Comparison of ENCODE assay signal across 20 cellular contexts in the genomic region with DNA sequence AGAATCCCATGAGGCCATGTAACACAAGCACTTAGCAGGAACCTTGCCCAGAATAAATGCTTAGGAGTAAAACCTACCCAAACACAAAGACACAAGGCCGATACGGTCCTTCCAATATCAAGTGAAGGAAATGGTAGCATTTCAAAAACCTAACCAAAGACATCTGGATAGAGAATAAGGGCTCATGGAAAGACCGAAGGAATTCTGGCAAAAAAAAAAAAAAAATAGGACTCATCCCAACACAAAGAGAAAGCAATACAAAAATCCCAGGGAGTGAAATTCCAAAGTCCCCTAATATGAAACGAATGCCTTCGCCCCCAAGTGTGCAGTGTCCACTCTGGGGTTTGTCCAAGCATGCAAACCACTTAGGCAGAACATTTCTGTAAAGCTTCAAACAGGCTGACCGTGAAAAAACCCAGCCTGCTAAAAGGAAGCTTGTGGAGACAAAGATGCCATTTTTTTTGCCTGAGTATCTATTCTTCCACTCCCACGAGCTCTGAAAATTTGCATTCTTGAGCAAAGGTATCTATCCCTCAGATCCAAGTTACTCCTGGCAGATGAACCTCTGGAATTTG. TPM values are rescaled to one million over a fixed set of nuclear protein-coding genes. Genes with fewer than 3 reads are reported as not detected.
DNase-seq lines count a peak whose midpoint lies in the region; ATAC-seq and TF ChIP-seq lines count a peak whose summit lies in the region.
"Had no signal": no experiment of that assay in that cellular context is flagged by ENCODE, and none has a peak within 500 bp of the region (broad histone marks: within the 10 kb centered on the region; RNA-seq: fewer than 3 reads in every experiment).

No MANE protein-coding gene starts in this region.

- H3K36me3 ChIP-seq in fibroblast of lung (ENCODE audit: control insufficient read depth, insufficient read depth, low read length) (peaks cover 3% of the 10 kb centered on the region), parathyroid adenoma (ENCODE audit: control insufficient read depth, insufficient read depth, low read length) (no peaks in the 10 kb centered on the region), esophagus muscularis mucosa (peaks cover 0 to 4% (median 2%) of the 10 kb centered on the region in 4 donors)
- H3K36me3 ChIP-seq: uterus had no signal

- no peak for ATAC-seq in CD4-positive, alpha-beta T cell (ENCODE audit: poor library complexity)
- no peak for ATAC-seq in activated CD8-positive, alpha-beta T cell treated with anti-CD3 and anti-CD28 coated beads for 36 hours
- no peak for ATAC-seq in HG02759 (IDR thresholded peaks at IDR 0.05; ENCODE audit: unreplicated experiment)
- ATAC-seq in HG03095 (IDR thresholded peaks at IDR 0.05; ENCODE audit: unreplicated experiment): no peak
- ATAC-seq: foreskin keratinocyte, mucosa of descending colon, Right ventricle myocardium inferior had no signal

- peak overlapping the region; percentile 35 for H3K4me2 ChIP-seq in fibroblast of lung (ENCODE audit: extremely low read depth, insufficient read depth, low read length)
- H3K4me2 ChIP-seq in parathyroid adenoma (ENCODE audit: low read length): no peak overlapping the region

- no peak overlapping the region for H3K27ac ChIP-seq in CD4-positive, alpha-beta T cell (ENCODE audit: low read depth, low read length)
- H3K27ac ChIP-seq in fibroblast of lung (ENCODE audit: insufficient read depth, low read length): no peak overlapping the region
- H3K27ac ChIP-seq in parathyroid adenoma: peak overlapping the region; percentile 29
- no peak overlapping the region for H3K27ac ChIP-seq in esophagus muscularis mucosa (replicated peaks in 1 of 4)
- H3K27ac ChIP-seq: foreskin keratinocyte, VCaP had no signal

- no peaks in the 10 kb centered on the region for H3K9me3 Mint-ChIP-seq in CD4-positive, alpha-beta T cell
- H3K9me3 Mint-ChIP-seq in activated CD8-positive, alpha-beta T cell treated with anti-CD3 and anti-CD28 coated beads for 36 hours: no peaks in the 10 kb centered on the region
- H3K9me3 Mint-ChIP-seq: activated CD4-positive, alpha-beta memory T cell treated with anti-CD3 and anti-CD28 coated beads for 36 hours had no signal

- H3K4me1 ChIP-seq in fibroblast of lung (ENCODE audit: control insufficient read depth, extremely low read depth, insufficient read depth, low read length) (peaks cover 7% of the 10 kb centered on the region), parathyroid adenoma (peaks cover 32% of the 10 kb centered on the region), esophagus muscularis mucosa (peaks cover 46 to 86% (median 77%) of the 10 kb centered on the region in 4 donors)

- no peaks in the 10 kb centered on the region for H3K27me3 Mint-ChIP-seq in CD4-positive, alpha-beta T cell
- no peaks in the 10 kb centered on the region for H3K27me3 Mint-ChIP-seq in activated CD8-positive, alpha-beta T cell treated with anti-CD3 and anti-CD28 coated beads for 36 hours
- H3K27me3 Mint-ChIP-seq: activated CD4-positive, alpha-beta memory T cell treated with anti-CD3 and anti-CD28 coated beads for 36 hours had no signal

- H3K27ac Mint-ChIP-seq in CD4-positive, alpha-beta T cell: peak overlapping the region; percentile 42
- H3K27ac Mint-ChIP-seq in activated CD8-positive, alpha-beta T cell treated with anti-CD3 and anti-CD28 coated beads for 36 hours: peak overlapping the region; percentile 19
- H3K27ac Mint-ChIP-seq: activated CD4-positive, alpha-beta memory T cell treated with anti-CD3 and anti-CD28 coated beads for 36 hours had no signal

- H3K9me3 ChIP-seq in CD4-positive, alpha-beta T cell (ENCODE audit: control insufficient read depth, low read length): no peaks in the 10 kb centered on the region
- H3K9me3 ChIP-seq in fibroblast of lung (ENCODE audit: control insufficient read depth, insufficient read depth, low read depth, low read length) (no peaks in the 10 kb centered on the region), parathyroid adenoma (ENCODE audit: control insufficient read depth, low read length) (no peaks in the 10 kb centered on the region), esophagus muscularis mucosa (no peaks in the 10 kb centered on the region)
- H3K9me3 ChIP-seq: mucosa of descending colon, stomach, uterus had no signal

- DNase-seq in CD4-positive, alpha-beta T cell: no peak
- DNase-seq in activated CD8-positive, alpha-beta T cell treated with anti-CD3 and anti-CD28 coated beads for 36 hours: no peak
- no peak for DNase-seq in fibroblast of lung (ENCODE audit: low read depth in 2 of 2)
- no peak for DNase-seq in esophagus muscularis mucosa (ENCODE audit: extremely low spot score)
- DNase-seq in 8988T: no peak
- DNase-seq: activated CD4-positive, alpha-beta memory T cell treated with anti-CD3 and anti-CD28 coated beads for 36 hours; amniotic stem cell; COR-L47; foreskin keratinocyte; mucosa of descending colon; NCI-H1105; NCI-H524 treated with DMSO at 0.1 percent for 48 hours; stimulated activated CD4-positive, alpha-beta T cell treated with anti-CD3 and anti-CD28 coated beads, Interleukin-2, amount 100 ng/mL, for 48 hours; stomach; uterus had no signal

- peaks cover 15% of the 10 kb centered on the region for H3K36me3 Mint-ChIP-seq in CD4-positive, alpha-beta T cell (ENCODE audit: low read depth)
- H3K36me3 Mint-ChIP-seq in activated CD8-positive, alpha-beta T cell treated with anti-CD3 and anti-CD28 coated beads for 36 hours (ENCODE audit: low read depth): peaks cover 36% of the 10 kb centered on the region

- H3K4me3 Mint-ChIP-seq in CD4-positive, alpha-beta T cell: no peak overlapping the region
- H3K4me3 Mint-ChIP-seq in activated CD8-positive, alpha-beta T cell treated with anti-CD3 and anti-CD28 coated beads for 36 hours: no peak overlapping the region
- H3K4me3 Mint-ChIP-seq: activated CD4-positive, alpha-beta memory T cell treated with anti-CD3 and anti-CD28 coated beads for 36 hours had no signal

- TF ChIP-seq POLR2A in esophagus muscularis mucosa (IDR thresholded peaks at IDR 0.05; ENCODE audit: low read depth): no peak

- TF ChIP-seq CTCF in CD4-positive, alpha-beta T cell (IDR thresholded peaks at IDR 0.05): no peak
- TF ChIP-seq CTCF in activated CD8-positive, alpha-beta T cell treated with anti-CD3 and anti-CD28 coated beads for 36 hours (IDR thresholded peaks at IDR 0.05): no peak
- TF ChIP-seq CTCF in fibroblast of lung (conservative IDR thresholded peaks at IDR 0.05 in 1 of 2, IDR thresholded peaks at IDR 0.05 in 1 of 2; ENCODE audit: low read depth in 1 of 2, low read length in 2 of 2): no peak
- TF ChIP-seq CTCF in parathyroid adenoma (IDR thresholded peaks at IDR 0.05): no peak
- TF ChIP-seq CTCF in esophagus muscularis mucosa (IDR thresholded peaks at IDR 0.05): no peak

- POLR2A ChIA-PET in CD4-positive, alpha-beta T cell (lab: Charles Lee): interaction anchor here (4.2 kb wide), 1 partner anchor 10 kb away, joined by 36 read pairs; a partner anchor contains a TSS
- POLR2A ChIA-PET in activated CD8-positive, alpha-beta T cell treated with anti-CD3 and anti-CD28 coated beads for 36 hours (lab: Charles Lee): interaction anchor here (0.9 to 1.0 kb wide), 2 partner anchors 8 to 11 kb away, joined by 4 to 6 read pairs; a partner anchor contains a TSS

- no peak overlapping the region for H2AFZ ChIP-seq in fibroblast of lung (ENCODE audit: low read length)
- no peak overlapping the region for H2AFZ ChIP-seq in parathyroid adenoma

- no peaks in the 10 kb centered on the region for H4K20me1 ChIP-seq in fibroblast of lung (ENCODE audit: control insufficient read depth, extremely low read depth, insufficient read depth, low read length)

- H3K4me3 ChIP-seq in fibroblast of lung (replicated peaks in 1 of 4; ENCODE audit: control extremely low read depth in 1 of 4, insufficient read depth in 1 of 4, low read depth in 3 of 4, low read length in 4 of 4): no peak overlapping the region
- no peak overlapping the region for H3K4me3 ChIP-seq in parathyroid adenoma (ENCODE audit: low read depth, low read length)
- H3K4me3 ChIP-seq in esophagus muscularis mucosa: no peak overlapping the region
- H3K4me3 ChIP-seq: mucosa of descending colon, stomach, uterus had no signal

- WGBS in esophagus muscularis mucosa: 66% methylated on average over 7 of the region's 7 CpGs

- H3K79me2 ChIP-seq in fibroblast of lung (ENCODE audit: control insufficient read depth, insufficient read depth, low read length): peaks cover 86% of the 10 kb centered on the region
- H3K79me2 ChIP-seq in parathyroid adenoma: peaks cover 34% of the 10 kb centered on the region

- no peak for TF ChIP-seq EP300 in esophagus muscularis mucosa (IDR thresholded peaks at IDR 0.05)

- H3K9ac ChIP-seq in fibroblast of lung (ENCODE audit: insufficient read depth, low read length): no peak overlapping the region
- H3K9ac ChIP-seq in parathyroid adenoma: no peak overlapping the region

- H3K4me1 Mint-ChIP-seq in CD4-positive, alpha-beta T cell (ENCODE audit: low read depth): peaks cover 61% of the 10 kb centered on the region
- peaks cover 60% of the 10 kb centered on the region for H3K4me1 Mint-ChIP-seq in activated CD8-positive, alpha-beta T cell treated with anti-CD3 and anti-CD28 coated beads for 36 hours (ENCODE audit: low read depth)

- H3K27me3 ChIP-seq in CD4-positive, alpha-beta T cell (ENCODE audit: control insufficient read depth, insufficient read depth, low read length): no peaks in the 10 kb centered on the region
- H3K27me3 ChIP-seq in fibroblast of lung (ENCODE audit: control insufficient read depth, insufficient read depth, low read length) (no peaks in the 10 kb centered on the region), parathyroid adenoma (ENCODE audit: control insufficient read depth, insufficient read depth, low read length) (no peaks in the 10 kb centered on the region), esophagus muscularis mucosa (no peaks in the 10 kb centered on the region)
- H3K27me3 ChIP-seq: foreskin keratinocyte, stomach, uterus had no signal

- CTCF ChIA-PET in CD4-positive, alpha-beta T cell (lab: Charles Lee): interaction anchor here (0.7 kb wide), 1 partner anchor 13 kb away, joined by 3 read pairs; no protein-coding TSS in a partner anchor
- CTCF ChIA-PET in activated CD8-positive, alpha-beta T cell treated with anti-CD3 and anti-CD28 coated beads for 36 hours (lab: Charles Lee): interaction anchor here (1.1 to 3.2 kb wide), 5 partner anchors 11 to 141 kb away, joined by 3 to 9 read pairs (median 5); a partner anchor contains a TSS

- intact Hi-C loops in CD4-positive, alpha-beta T cell (cut with DNase I, micrococcal nuclease): loop anchor here in 1 of 2 experiments (10.0 kb wide), 1 partner anchor 88 kb away; a partner anchor contains a TSS
- intact Hi-C loops in activated CD8-positive, alpha-beta T cell treated with anti-CD3 and anti-CD28 coated beads for 36 hours (cut with micrococcal nuclease): no loop called here
- intact Hi-C loops in esophagus muscularis mucosa (cut with DNase I): no loop called here

RNA-seq across cellular contexts. Expression of a gene that starts 10.9 kb away (rescaled TPM):
- total RNA-seq in CD4-positive, alpha-beta T cell: 10 to 100 TPM; 39.4 to 43.7 TPM
- 10 to 100 TPM; 68.5 to 70.2 TPM for total RNA-seq in activated CD8-positive, alpha-beta T cell treated with anti-CD3 and anti-CD28 coated beads for 36 hours
- total RNA-seq in fibroblast of lung (9.0 and 13.5 TPM in 2 replicates), esophagus muscularis mucosa (10 to 100 TPM; 26.2 to 34.7 (median 30.2) TPM)
- polyA plus RNA-seq in fibroblast of lung: 8.4 and 13.1 TPM in 2 replicates
- 25.4 and 27.2 TPM in 2 replicates for polyA plus RNA-seq in fibroblast of lung (2012)
- polyA minus RNA-seq in fibroblast of lung (ENCODE audit: low replicate concordance): 17.9 and 32.1 TPM in 2 replicates

RNA-seq across cellular contexts. Expression of a gene that starts 28.0 kb away (rescaled TPM):
- 10 to 100 TPM; 29.6 to 30.9 TPM for total RNA-seq in CD4-positive, alpha-beta T cell
- total RNA-seq in activated CD8-positive, alpha-beta T cell treated with anti-CD3 and anti-CD28 coated beads for 36 hours: 100 to 1,000 TPM; 125 to 127 TPM
- total RNA-seq in fibroblast of lung: 80.9 and 97.9 TPM in 2 replicates
- polyA plus RNA-seq in fibroblast of lung: 152 and 218 TPM in 2 replicates
- 123 and 184 TPM in 2 replicates for polyA plus RNA-seq in fibroblast of lung (2012)
- polyA minus RNA-seq in fibroblast of lung (ENCODE audit: low replicate concordance): 69.5 and 81.7 TPM in 2 replicates
- total RNA-seq in esophagus muscularis mucosa: 100 to 1,000 TPM; 130 to 143 (median 136) TPM

RNA-seq across cellular contexts. Expression of a gene that starts 54.2 kb away (rescaled TPM):
- 10 to 100 TPM; 18.0 to 18.1 TPM for total RNA-seq in CD4-positive, alpha-beta T cell
- total RNA-seq in activated CD8-positive, alpha-beta T cell treated with anti-CD3 and anti-CD28 coated beads for 36 hours: 10 to 100 TPM; 61.2 to 61.5 TPM
- 7.7 and 27.1 TPM in 2 replicates for total RNA-seq in fibroblast of lung
- polyA plus RNA-seq in fibroblast of lung: 4.1 and 6.9 TPM in 2 replicates
- polyA plus RNA-seq in fibroblast of lung (2012): 16.4 and 34.2 TPM in 2 replicates
- polyA minus RNA-seq in fibroblast of lung (ENCODE audit: low replicate concordance): 1.9 and 2.9 TPM in 2 replicates
- total RNA-seq in esophagus muscularis mucosa: 10 to 100 TPM; 34.8 to 46.7 (median 41.6) TPM
